Comparison of ENCODE assay signal across 8 cellular contexts in genomic region chr6:27157461-27158315, GRCh38.
DNase-seq lines count a peak whose midpoint lies in the region; ATAC-seq, FAIRE-seq and TF ChIP-seq lines count a peak whose summit lies in the region.

No MANE protein-coding gene starts in this region.

- H3K9ac ChIP-seq in kidney (ENCODE audit: low read length in 2 of 2): peak overlapping the region in 1 of 2 donors; percentile 39

- intact Hi-C loops in breast epithelium (cut with DNase I; ENCODE audit: low total_unique reads) (no loop called here), kidney (cut with DNase I) (no loop called here)

- peaks cover 4% of the 10 kb centered on the region for H3K9me3 ChIP-seq in WERI-Rb-1 (ENCODE audit: severe bottlenecking)
- H3K9me3 ChIP-seq in breast epithelium: no peaks in the 10 kb centered on the region
- no peaks in the 10 kb centered on the region for H3K9me3 ChIP-seq in kidney (ENCODE audit: control insufficient read depth in 1 of 2, low read length in 2 of 2)

- ATAC-seq in GM21717 (IDR thresholded peaks at IDR 0.05; ENCODE audit: unreplicated experiment): peak; percentile 44

- H3K36me3 ChIP-seq in WERI-Rb-1: no peaks in the 10 kb centered on the region
- no peaks in the 10 kb centered on the region for H3K36me3 ChIP-seq in breast epithelium
- no peaks in the 10 kb centered on the region for H3K36me3 ChIP-seq in kidney (ENCODE audit: control insufficient read depth in 1 of 2, insufficient read depth in 2 of 2, low read length in 2 of 2)

- H3K27me3 ChIP-seq in WERI-Rb-1 (ENCODE audit: insufficient read depth, low read depth, severe bottlenecking): peaks cover 92% of the 10 kb centered on the region
- H3K27me3 ChIP-seq in breast epithelium: no peaks in the 10 kb centered on the region

- H3K27ac ChIP-seq in WERI-Rb-1: no peak overlapping the region
- H3K27ac ChIP-seq in breast epithelium: peak overlapping the region; percentile 65 to 69
- H3K27ac ChIP-seq in kidney (ENCODE audit: low read depth in 2 of 2, low read length in 2 of 2): no peak overlapping the region

- H3K4me3 ChIP-seq in WERI-Rb-1 (ENCODE audit: low read depth, low read length): no peak overlapping the region
- peak overlapping the region; percentile 21 to 70 (median 53) for H3K4me3 ChIP-seq in breast epithelium
- H3K4me3 ChIP-seq in kidney (ENCODE audit: low read length in 2 of 2): peak overlapping the region; percentile 38 to 51

- H3K4me1 ChIP-seq in breast epithelium (no peaks in the 10 kb centered on the region), kidney (ENCODE audit: control insufficient read depth in 1 of 2, insufficient read depth in 1 of 2, low read depth in 1 of 2, low read length in 2 of 2) (peaks cover 0 to 4% of the 10 kb centered on the region in 2 donors)

- no peak for FAIRE-seq in kidney (lab: Jason Lieb, UNC)

- 0 out of 2 replicates have a peak, but pooled peaks have one; percentile 21 for TF ChIP-seq CTCF in WERI-Rb-1 (IDR thresholded peaks at IDR 0.05; ENCODE audit: low read depth, low read length)
- TF ChIP-seq CTCF in breast epithelium (IDR thresholded peaks at IDR 0.05): peak in 2 of 3 donors; percentile 13 to 40
- peak; percentile 12 for TF ChIP-seq CTCF in kidney (IDR thresholded peaks at IDR 0.05; ENCODE audit: borderline replicate concordance, extremely low read depth, insufficient read depth)

- DNase-seq in D341Med (ENCODE audit: low spot score) (peak; percentile 67), NCI-H1436 treated with DMSO at 0.1 percent for 48 hours (lab: John Stamatoyannopoulos, UW) (peak; percentile 63), WERI-Rb-1 (no peak), breast epithelium (ENCODE audit: low spot score in 2 of 2) (peak in 1 of 2 donors; percentile 67), kidney (peak; percentile 78), kidney glomerular epithelial cell (lab: John Stamatoyannopoulos, UW) (no peak)
- DNase-seq in stimulated activated CD4-positive, alpha-beta T cell treated with anti-CD3 and anti-CD28 coated beads, Interleukin-1b, Interleukin-23, amount 100 ng/mL, for 4 hours (ENCODE audit: low read depth in 2 of 2): peak; percentile 68 to 76

- no peak for TF ChIP-seq POLR2A in breast epithelium (IDR thresholded peaks at IDR 0.05)

Comparison
In these comparisons a context has a peak if more than half of its experiments do, and no peak if none do; other contexts are left out.
1. DNase-seq: peak in D341Med (single experiment), NCI-H1436 treated with DMSO at 0.1 percent for 48 hours (single experiment), kidney (single experiment) and stimulated activated CD4-positive, alpha-beta T cell treated with anti-CD3 and anti-CD28 coated beads, Interleukin-1b, Interleukin-23, amount 100 ng/mL, for 4 hours (2 of 2); none in WERI-Rb-1 (single experiment) and kidney glomerular epithelial cell (single experiment).
2. H3K27ac ChIP-seq: peak in breast epithelium (2 of 2); none in WERI-Rb-1 (single experiment) and kidney (0 of 2).
3. Peak in every context shown above with its lines, with median percentiles within 50 percentile points of each other: CTCF ChIP-seq.